In genomic region chr12:74889563-74890236, GRCh38 we compare ENCODE assay signal across 8 cellular contexts.
DNase-seq lines count a peak whose midpoint lies in the region; ATAC-seq, FAIRE-seq and TF ChIP-seq lines count a peak whose summit lies in the region.

No MANE protein-coding gene starts in this region.

- H3K9me3 ChIP-seq in left lung: no peaks in the 10 kb centered on the region

- peak; percentile 69 for ATAC-seq in GM18858 (IDR thresholded peaks at IDR 0.05; ENCODE audit: unreplicated experiment)
- ATAC-seq in HG02642 (IDR thresholded peaks at IDR 0.05; ENCODE audit: poor library complexity, unreplicated experiment): peak; percentile 49
- peak; percentile 58 for ATAC-seq in left lung

- intact Hi-C loops in left lung (cut with DNase I): no loop called here

- no peaks in the 10 kb centered on the region for H3K36me3 ChIP-seq in left lung

- H3K27ac ChIP-seq in left lung: no peak overlapping the region
- H3K27ac ChIP-seq in substantia nigra (ENCODE audit: low read depth, low read length, poor library complexity, severe bottlenecking): no peak overlapping the region

- no peak for TF ChIP-seq CTCF in left lung (IDR thresholded peaks at IDR 0.05)

- no peak overlapping the region for H3K4me3 ChIP-seq in left lung

- peak; percentile 44 for FAIRE-seq in RCC 7860 (lab: Jason Lieb, UNC)

- no peaks in the 10 kb centered on the region for H3K27me3 ChIP-seq in left lung

- DNase-seq in RCC 7860 (ENCODE audit: low spot score) (peak; percentile 67), left lung (no peak), cerebellar nuclear complex (lab: John Stamatoyannopoulos, UW) (no peak), middle frontal gyrus (ENCODE audit: extremely low spot score, low spot score) (no peak), NCI-H524 (lab: John Stamatoyannopoulos, UW) (no peak), substantia nigra (lab: John Stamatoyannopoulos, UW) (no peak)

- no peaks in the 10 kb centered on the region for H3K4me1 ChIP-seq in left lung
